21 cellular contexts compared by ENCODE assay signal in genomic region chr1:25528881-25529517, GRCh38. TPM values are rescaled to one million over a fixed set of nuclear protein-coding genes. Genes with fewer than 3 reads are reported as not detected.
DNase-seq lines count a peak whose midpoint lies in the region; ATAC-seq, FAIRE-seq and TF ChIP-seq lines count a peak whose summit lies in the region.
"Had no signal": no experiment of that assay in that cellular context is flagged by ENCODE, and none has a peak within 500 bp of the region (broad histone marks: within the 10 kb centered on the region; RNA-seq: fewer than 3 reads in every experiment).

No MANE protein-coding gene starts in this region.

- no peak overlapping the region for H3K4me3 Mint-ChIP-seq in stimulated activated naive CD8-positive, alpha-beta T cell treated with anti-CD3 and anti-CD28 coated beads, Interleukin-15, Interleukin-2, amounts not matched to agents 100 ng/mL and 50 ng/mL, for 24 hours
- H3K4me3 Mint-ChIP-seq: CD4-positive, alpha-beta memory T cell had no signal

- DNase-seq in stimulated activated naive CD8-positive, alpha-beta T cell treated with anti-CD3 and anti-CD28 coated beads, Interleukin-15, Interleukin-2, amounts not matched to agents 100 U/mL and 50 U/mL, for 24 hours: no peak
- no peak for DNase-seq in HTR-8/SVneo (ENCODE audit: insufficient read length, low spot score)
- DNase-seq in bronchial epithelial cell (ENCODE audit: low read depth): no peak
- no peak for DNase-seq in urothelium cell line (ENCODE audit: low spot score)
- DNase-seq in SW 1271 (lab: John Stamatoyannopoulos, UW): no peak
- DNase-seq in DMS 273 (lab: John Stamatoyannopoulos, UW; ENCODE audit: unreplicated experiment): no peak
- DNase-seq in GM20000 (ENCODE audit: low spot score): no peak
- DNase-seq: Caco-2; CD4-positive, alpha-beta memory T cell; DND-41; KBM-7; MM.1S; NCI-H1048; NCI-H2029; NCI-H2171; NCI-H524; NCI-H774; NK-92 treated with Interleukin-12 subunit alpha and Interleukin-12 subunit beta, amount 100 ng/mL, for 24 hours had no signal

- peak; percentile 95 for FAIRE-seq in HTR-8/SVneo (lab: Jason Lieb, UNC)
- peak; percentile 98 for FAIRE-seq in bronchial epithelial cell (lab: Jason Lieb, UNC)
- FAIRE-seq in urothelium cell line (lab: Jason Lieb, UNC): peak; percentile 93
- FAIRE-seq: GM18507, GM19239 had no signal

- no peak overlapping the region for H3K4me3 ChIP-seq in bronchial epithelial cell (ENCODE audit: low read depth, low read length)

- TF ChIP-seq CTCF in bronchial epithelial cell (IDR thresholded peaks at IDR 0.05; ENCODE audit: insufficient read depth, low read length, severe bottlenecking) (no peak), GM20000 (IDR thresholded peaks at IDR 0.05; ENCODE audit: extremely low read depth, missing control alignments) (no peak)

- H3K27me3 ChIP-seq in bronchial epithelial cell (ENCODE audit: control insufficient read depth, insufficient read depth, low read length): no peaks in the 10 kb centered on the region

- H3K9me3 Mint-ChIP-seq in stimulated activated naive CD8-positive, alpha-beta T cell treated with anti-CD3 and anti-CD28 coated beads, Interleukin-15, Interleukin-2, amounts not matched to agents 100 ng/mL and 50 ng/mL, for 24 hours: peaks cover 10% of the 10 kb centered on the region

- ATAC-seq in stimulated activated naive CD8-positive, alpha-beta T cell treated with anti-CD3 and anti-CD28 coated beads, Interleukin-15, Interleukin-2, amounts not matched to agents 100 U/mL and 50 U/mL, for 24 hours: no peak

- H3K36me3 Mint-ChIP-seq in stimulated activated naive CD8-positive, alpha-beta T cell treated with anti-CD3 and anti-CD28 coated beads, Interleukin-15, Interleukin-2, amounts not matched to agents 100 ng/mL and 50 ng/mL, for 24 hours (ENCODE audit: low read depth): no peaks in the 10 kb centered on the region
- H3K36me3 Mint-ChIP-seq: CD4-positive, alpha-beta memory T cell had no signal

- H3K36me3 ChIP-seq in bronchial epithelial cell (ENCODE audit: control insufficient read depth, insufficient read depth, low read length): no peaks in the 10 kb centered on the region

- H3K27ac Mint-ChIP-seq in stimulated activated naive CD8-positive, alpha-beta T cell treated with anti-CD3 and anti-CD28 coated beads, Interleukin-15, Interleukin-2, amounts not matched to agents 100 ng/mL and 50 ng/mL, for 24 hours: peak overlapping the region; percentile 38

- no peaks in the 10 kb centered on the region for H3K27me3 Mint-ChIP-seq in stimulated activated naive CD8-positive, alpha-beta T cell treated with anti-CD3 and anti-CD28 coated beads, Interleukin-15, Interleukin-2, amounts not matched to agents 100 ng/mL and 50 ng/mL, for 24 hours
- H3K27me3 Mint-ChIP-seq: CD4-positive, alpha-beta memory T cell had no signal

- H3K4me1 Mint-ChIP-seq in stimulated activated naive CD8-positive, alpha-beta T cell treated with anti-CD3 and anti-CD28 coated beads, Interleukin-15, Interleukin-2, amounts not matched to agents 100 ng/mL and 50 ng/mL, for 24 hours (ENCODE audit: low read depth): no peaks in the 10 kb centered on the region

RNA-seq across cellular contexts. Expression of gene LDLRAP1, which starts 14.4 kb away (rescaled TPM):
- total RNA-seq in bronchial epithelial cell: 17.1 and 17.3 TPM in 2 replicates
